ENCODE assay signal across 1 cellular context in the genomic region with DNA sequence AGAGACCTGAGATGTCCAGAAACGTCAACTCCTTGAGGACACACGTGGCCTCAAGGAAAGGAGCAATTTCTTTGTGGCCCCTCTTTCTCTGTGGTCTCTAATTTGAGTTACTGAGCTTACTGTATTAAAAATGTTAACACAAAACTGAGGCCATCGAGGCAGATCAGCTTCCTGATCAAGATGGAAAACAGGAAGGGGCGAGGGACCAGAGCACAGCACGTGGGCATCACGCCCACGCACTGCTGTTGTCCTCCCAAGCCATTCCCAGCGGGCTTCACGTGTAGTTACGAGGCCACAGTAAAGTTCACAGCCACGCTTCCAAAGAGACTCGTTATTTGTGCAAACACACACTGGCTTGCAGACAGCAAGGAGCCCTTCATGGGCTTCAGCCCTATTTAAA.
TF ChIP-seq lines count a peak whose summit lies in the region.

No MANE protein-coding gene starts in this region.

TF ChIP-seq in K562, 482 proteins besides CTCF, POLR2A, EP300 and RAD21 (continued from another document and continues in another):
- TF ChIP-seq, protein P1, sequence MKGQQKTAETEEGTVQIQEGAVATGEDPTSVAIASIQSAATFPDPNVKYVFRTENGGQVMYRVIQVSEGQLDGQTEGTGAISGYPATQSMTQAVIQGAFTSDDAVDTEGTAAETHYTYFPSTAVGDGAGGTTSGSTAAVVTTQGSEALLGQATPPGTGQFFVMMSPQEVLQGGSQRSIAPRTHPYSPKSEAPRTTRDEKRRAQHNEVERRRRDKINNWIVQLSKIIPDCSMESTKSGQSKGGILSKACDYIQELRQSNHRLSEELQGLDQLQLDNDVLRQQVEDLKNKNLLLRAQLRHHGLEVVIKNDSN (CRISPR knock-in tag; IDR thresholded peaks at IDR 0.05): 0 out of 2 replicates have a peak, but pooled peaks have one; percentile 15
- TF ChIP-seq, protein P2, sequence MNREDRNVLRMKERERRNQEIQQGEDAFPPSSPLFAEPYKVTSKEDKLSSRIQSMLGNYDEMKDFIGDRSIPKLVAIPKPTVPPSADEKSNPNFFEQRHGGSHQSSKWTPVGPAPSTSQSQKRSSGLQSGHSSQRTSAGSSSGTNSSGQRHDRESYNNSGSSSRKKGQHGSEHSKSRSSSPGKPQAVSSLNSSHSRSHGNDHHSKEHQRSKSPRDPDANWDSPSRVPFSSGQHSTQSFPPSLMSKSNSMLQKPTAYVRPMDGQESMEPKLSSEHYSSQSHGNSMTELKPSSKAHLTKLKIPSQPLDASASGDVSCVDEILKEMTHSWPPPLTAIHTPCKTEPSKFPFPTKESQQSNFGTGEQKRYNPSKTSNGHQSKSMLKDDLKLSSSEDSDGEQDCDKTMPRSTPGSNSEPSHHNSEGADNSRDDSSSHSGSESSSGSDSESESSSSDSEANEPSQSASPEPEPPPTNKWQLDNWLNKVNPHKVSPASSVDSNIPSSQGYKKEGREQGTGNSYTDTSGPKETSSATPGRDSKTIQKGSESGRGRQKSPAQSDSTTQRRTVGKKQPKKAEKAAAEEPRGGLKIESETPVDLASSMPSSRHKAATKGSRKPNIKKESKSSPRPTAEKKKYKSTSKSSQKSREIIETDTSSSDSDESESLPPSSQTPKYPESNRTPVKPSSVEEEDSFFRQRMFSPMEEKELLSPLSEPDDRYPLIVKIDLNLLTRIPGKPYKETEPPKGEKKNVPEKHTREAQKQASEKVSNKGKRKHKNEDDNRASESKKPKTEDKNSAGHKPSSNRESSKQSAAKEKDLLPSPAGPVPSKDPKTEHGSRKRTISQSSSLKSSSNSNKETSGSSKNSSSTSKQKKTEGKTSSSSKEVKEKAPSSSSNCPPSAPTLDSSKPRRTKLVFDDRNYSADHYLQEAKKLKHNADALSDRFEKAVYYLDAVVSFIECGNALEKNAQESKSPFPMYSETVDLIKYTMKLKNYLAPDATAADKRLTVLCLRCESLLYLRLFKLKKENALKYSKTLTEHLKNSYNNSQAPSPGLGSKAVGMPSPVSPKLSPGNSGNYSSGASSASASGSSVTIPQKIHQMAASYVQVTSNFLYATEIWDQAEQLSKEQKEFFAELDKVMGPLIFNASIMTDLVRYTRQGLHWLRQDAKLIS (CRISPR knock-in tag; IDR thresholded peaks at IDR 0.05): no peak
- no peak for TF ChIP-seq RB1 (IDR thresholded peaks at IDR 0.05; ENCODE audit: low read depth)
- TF ChIP-seq, protein P3, sequence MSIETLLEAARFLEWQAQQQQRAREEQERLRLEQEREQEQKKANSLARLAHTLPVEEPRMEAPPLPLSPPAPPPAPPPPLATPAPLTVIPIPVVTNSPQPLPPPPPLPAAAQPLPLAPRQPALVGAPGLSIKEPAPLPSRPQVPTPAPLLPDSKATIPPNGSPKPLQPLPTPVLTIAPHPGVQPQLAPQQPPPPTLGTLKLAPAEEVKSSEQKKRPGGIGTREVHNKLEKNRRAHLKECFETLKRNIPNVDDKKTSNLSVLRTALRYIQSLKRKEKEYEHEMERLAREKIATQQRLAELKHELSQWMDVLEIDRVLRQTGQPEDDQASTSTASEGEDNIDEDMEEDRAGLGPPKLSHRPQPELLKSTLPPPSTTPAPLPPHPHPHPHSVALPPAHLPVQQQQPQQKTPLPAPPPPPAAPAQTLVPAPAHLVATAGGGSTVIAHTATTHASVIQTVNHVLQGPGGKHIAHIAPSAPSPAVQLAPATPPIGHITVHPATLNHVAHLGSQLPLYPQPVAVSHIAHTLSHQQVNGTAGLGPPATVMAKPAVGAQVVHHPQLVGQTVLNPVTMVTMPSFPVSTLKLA (conservative IDR thresholded peaks at IDR 0.05): peak; percentile 50 to 62; a peak in 3 of 4 replicates
- TF ChIP-seq, protein P4, sequence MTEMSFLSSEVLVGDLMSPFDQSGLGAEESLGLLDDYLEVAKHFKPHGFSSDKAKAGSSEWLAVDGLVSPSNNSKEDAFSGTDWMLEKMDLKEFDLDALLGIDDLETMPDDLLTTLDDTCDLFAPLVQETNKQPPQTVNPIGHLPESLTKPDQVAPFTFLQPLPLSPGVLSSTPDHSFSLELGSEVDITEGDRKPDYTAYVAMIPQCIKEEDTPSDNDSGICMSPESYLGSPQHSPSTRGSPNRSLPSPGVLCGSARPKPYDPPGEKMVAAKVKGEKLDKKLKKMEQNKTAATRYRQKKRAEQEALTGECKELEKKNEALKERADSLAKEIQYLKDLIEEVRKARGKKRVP (CRISPR knock-in tag; IDR thresholded peaks at IDR 0.05): no peak
- TF ChIP-seq, protein P5, sequence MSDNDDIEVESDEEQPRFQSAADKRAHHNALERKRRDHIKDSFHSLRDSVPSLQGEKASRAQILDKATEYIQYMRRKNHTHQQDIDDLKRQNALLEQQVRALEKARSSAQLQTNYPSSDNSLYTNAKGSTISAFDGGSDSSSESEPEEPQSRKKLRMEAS (CRISPR knock-in tag; IDR thresholded peaks at IDR 0.05): no peak
- no peak for TF ChIP-seq MTA1 (IDR thresholded peaks at IDR 0.05; ENCODE audit: borderline replicate concordance)
- TF ChIP-seq MYC (IDR thresholded peaks at IDR 0.05; ENCODE audit: low read depth, low read length): no peak
- TF ChIP-seq MYC (CRISPR knock-in tag; IDR thresholded peaks at IDR 0.05; ENCODE audit: borderline replicate concordance, low read depth): no peak
- TF ChIP-seq ZNF561 (CRISPR knock-in tag; conservative IDR thresholded peaks at IDR 0.05): no peak
- TF ChIP-seq NCOA2 (IDR thresholded peaks at IDR 0.05; ENCODE audit: partially characterized antibody in 2 of 2): no peak
- TF ChIP-seq, protein P6, sequence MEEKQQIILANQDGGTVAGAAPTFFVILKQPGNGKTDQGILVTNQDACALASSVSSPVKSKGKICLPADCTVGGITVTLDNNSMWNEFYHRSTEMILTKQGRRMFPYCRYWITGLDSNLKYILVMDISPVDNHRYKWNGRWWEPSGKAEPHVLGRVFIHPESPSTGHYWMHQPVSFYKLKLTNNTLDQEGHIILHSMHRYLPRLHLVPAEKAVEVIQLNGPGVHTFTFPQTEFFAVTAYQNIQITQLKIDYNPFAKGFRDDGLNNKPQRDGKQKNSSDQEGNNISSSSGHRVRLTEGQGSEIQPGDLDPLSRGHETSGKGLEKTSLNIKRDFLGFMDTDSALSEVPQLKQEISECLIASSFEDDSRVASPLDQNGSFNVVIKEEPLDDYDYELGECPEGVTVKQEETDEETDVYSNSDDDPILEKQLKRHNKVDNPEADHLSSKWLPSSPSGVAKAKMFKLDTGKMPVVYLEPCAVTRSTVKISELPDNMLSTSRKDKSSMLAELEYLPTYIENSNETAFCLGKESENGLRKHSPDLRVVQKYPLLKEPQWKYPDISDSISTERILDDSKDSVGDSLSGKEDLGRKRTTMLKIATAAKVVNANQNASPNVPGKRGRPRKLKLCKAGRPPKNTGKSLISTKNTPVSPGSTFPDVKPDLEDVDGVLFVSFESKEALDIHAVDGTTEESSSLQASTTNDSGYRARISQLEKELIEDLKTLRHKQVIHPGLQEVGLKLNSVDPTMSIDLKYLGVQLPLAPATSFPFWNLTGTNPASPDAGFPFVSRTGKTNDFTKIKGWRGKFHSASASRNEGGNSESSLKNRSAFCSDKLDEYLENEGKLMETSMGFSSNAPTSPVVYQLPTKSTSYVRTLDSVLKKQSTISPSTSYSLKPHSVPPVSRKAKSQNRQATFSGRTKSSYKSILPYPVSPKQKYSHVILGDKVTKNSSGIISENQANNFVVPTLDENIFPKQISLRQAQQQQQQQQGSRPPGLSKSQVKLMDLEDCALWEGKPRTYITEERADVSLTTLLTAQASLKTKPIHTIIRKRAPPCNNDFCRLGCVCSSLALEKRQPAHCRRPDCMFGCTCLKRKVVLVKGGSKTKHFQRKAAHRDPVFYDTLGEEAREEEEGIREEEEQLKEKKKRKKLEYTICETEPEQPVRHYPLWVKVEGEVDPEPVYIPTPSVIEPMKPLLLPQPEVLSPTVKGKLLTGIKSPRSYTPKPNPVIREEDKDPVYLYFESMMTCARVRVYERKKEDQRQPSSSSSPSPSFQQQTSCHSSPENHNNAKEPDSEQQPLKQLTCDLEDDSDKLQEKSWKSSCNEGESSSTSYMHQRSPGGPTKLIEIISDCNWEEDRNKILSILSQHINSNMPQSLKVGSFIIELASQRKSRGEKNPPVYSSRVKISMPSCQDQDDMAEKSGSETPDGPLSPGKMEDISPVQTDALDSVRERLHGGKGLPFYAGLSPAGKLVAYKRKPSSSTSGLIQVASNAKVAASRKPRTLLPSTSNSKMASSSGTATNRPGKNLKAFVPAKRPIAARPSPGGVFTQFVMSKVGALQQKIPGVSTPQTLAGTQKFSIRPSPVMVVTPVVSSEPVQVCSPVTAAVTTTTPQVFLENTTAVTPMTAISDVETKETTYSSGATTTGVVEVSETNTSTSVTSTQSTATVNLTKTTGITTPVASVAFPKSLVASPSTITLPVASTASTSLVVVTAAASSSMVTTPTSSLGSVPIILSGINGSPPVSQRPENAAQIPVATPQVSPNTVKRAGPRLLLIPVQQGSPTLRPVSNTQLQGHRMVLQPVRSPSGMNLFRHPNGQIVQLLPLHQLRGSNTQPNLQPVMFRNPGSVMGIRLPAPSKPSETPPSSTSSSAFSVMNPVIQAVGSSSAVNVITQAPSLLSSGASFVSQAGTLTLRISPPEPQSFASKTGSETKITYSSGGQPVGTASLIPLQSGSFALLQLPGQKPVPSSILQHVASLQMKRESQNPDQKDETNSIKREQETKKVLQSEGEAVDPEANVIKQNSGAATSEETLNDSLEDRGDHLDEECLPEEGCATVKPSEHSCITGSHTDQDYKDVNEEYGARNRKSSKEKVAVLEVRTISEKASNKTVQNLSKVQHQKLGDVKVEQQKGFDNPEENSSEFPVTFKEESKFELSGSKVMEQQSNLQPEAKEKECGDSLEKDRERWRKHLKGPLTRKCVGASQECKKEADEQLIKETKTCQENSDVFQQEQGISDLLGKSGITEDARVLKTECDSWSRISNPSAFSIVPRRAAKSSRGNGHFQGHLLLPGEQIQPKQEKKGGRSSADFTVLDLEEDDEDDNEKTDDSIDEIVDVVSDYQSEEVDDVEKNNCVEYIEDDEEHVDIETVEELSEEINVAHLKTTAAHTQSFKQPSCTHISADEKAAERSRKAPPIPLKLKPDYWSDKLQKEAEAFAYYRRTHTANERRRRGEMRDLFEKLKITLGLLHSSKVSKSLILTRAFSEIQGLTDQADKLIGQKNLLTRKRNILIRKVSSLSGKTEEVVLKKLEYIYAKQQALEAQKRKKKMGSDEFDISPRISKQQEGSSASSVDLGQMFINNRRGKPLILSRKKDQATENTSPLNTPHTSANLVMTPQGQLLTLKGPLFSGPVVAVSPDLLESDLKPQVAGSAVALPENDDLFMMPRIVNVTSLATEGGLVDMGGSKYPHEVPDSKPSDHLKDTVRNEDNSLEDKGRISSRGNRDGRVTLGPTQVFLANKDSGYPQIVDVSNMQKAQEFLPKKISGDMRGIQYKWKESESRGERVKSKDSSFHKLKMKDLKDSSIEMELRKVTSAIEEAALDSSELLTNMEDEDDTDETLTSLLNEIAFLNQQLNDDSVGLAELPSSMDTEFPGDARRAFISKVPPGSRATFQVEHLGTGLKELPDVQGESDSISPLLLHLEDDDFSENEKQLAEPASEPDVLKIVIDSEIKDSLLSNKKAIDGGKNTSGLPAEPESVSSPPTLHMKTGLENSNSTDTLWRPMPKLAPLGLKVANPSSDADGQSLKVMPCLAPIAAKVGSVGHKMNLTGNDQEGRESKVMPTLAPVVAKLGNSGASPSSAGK (IDR thresholded peaks at IDR 0.05): peak; percentile 58
- no peak for TF ChIP-seq ZNF79 (CRISPR knock-in tag; IDR thresholded peaks at IDR 0.05; ENCODE audit: low read depth)
- TF ChIP-seq SRSF1 (IDR thresholded peaks at IDR 0.05; ENCODE audit: low read depth, low read length): no peak
- no peak for TF ChIP-seq ILF3 (IDR thresholded peaks at IDR 0.05; ENCODE audit: borderline replicate concordance)
- TF ChIP-seq PCBP1 (IDR thresholded peaks at IDR 0.05; ENCODE audit: low read depth, low read length, poor library complexity, severe bottlenecking): no peak
- TF ChIP-seq, protein P7, sequence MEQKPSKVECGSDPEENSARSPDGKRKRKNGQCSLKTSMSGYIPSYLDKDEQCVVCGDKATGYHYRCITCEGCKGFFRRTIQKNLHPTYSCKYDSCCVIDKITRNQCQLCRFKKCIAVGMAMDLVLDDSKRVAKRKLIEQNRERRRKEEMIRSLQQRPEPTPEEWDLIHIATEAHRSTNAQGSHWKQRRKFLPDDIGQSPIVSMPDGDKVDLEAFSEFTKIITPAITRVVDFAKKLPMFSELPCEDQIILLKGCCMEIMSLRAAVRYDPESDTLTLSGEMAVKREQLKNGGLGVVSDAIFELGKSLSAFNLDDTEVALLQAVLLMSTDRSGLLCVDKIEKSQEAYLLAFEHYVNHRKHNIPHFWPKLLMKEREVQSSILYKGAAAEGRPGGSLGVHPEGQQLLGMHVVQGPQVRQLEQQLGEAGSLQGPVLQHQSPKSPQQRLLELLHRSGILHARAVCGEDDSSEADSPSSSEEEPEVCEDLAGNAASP (IDR thresholded peaks at IDR 0.05): no peak
- TF ChIP-seq, protein P8, sequence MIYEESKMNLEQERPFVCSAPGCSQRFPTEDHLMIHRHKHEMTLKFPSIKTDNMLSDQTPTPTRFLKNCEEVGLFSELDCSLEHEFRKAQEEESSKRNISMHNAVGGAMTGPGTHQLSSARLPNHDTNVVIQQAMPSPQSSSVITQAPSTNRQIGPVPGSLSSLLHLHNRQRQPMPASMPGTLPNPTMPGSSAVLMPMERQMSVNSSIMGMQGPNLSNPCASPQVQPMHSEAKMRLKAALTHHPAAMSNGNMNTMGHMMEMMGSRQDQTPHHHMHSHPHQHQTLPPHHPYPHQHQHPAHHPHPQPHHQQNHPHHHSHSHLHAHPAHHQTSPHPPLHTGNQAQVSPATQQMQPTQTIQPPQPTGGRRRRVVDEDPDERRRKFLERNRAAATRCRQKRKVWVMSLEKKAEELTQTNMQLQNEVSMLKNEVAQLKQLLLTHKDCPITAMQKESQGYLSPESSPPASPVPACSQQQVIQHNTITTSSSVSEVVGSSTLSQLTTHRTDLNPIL (CRISPR knock-in tag; IDR thresholded peaks at IDR 0.05): no peak
- TF ChIP-seq, protein P9, sequence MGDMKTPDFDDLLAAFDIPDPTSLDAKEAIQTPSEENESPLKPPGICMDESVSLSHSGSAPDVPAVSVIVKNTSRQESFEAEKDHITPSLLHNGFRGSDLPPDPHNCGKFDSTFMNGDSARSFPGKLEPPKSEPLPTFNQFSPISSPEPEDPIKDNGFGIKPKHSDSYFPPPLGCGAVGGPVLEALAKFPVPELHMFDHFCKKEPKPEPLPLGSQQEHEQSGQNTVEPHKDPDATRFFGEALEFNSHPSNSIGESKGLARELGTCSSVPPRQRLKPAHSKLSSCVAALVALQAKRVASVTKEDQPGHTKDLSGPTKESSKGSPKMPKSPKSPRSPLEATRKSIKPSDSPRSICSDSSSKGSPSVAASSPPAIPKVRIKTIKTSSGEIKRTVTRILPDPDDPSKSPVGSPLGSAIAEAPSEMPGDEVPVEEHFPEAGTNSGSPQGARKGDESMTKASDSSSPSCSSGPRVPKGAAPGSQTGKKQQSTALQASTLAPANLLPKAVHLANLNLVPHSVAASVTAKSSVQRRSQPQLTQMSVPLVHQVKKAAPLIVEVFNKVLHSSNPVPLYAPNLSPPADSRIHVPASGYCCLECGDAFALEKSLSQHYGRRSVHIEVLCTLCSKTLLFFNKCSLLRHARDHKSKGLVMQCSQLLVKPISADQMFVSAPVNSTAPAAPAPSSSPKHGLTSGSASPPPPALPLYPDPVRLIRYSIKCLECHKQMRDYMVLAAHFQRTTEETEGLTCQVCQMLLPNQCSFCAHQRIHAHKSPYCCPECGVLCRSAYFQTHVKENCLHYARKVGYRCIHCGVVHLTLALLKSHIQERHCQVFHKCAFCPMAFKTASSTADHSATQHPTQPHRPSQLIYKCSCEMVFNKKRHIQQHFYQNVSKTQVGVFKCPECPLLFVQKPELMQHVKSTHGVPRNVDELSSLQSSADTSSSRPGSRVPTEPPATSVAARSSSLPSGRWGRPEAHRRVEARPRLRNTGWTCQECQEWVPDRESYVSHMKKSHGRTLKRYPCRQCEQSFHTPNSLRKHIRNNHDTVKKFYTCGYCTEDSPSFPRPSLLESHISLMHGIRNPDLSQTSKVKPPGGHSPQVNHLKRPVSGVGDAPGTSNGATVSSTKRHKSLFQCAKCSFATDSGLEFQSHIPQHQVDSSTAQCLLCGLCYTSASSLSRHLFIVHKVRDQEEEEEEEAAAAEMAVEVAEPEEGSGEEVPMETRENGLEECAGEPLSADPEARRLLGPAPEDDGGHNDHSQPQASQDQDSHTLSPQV (IDR thresholded peaks at IDR 0.05): 0 out of 2 replicates have a peak, but pooled peaks have one; percentile 50
- no peak for TF ChIP-seq SMARCC2 (IDR thresholded peaks at IDR 0.05; ENCODE audit: low read depth)
- TF ChIP-seq L3MBTL2 (IDR thresholded peaks at IDR 0.05): peak; percentile 52; the same call in 1 of the 2 replicates
- TF ChIP-seq ZNF239 (CRISPR knock-in tag; IDR thresholded peaks at IDR 0.05): no peak
- no peak for TF ChIP-seq SLC30A9 (CRISPR knock-in tag; IDR thresholded peaks at IDR 0.05)
